In the genomic region with DNA sequence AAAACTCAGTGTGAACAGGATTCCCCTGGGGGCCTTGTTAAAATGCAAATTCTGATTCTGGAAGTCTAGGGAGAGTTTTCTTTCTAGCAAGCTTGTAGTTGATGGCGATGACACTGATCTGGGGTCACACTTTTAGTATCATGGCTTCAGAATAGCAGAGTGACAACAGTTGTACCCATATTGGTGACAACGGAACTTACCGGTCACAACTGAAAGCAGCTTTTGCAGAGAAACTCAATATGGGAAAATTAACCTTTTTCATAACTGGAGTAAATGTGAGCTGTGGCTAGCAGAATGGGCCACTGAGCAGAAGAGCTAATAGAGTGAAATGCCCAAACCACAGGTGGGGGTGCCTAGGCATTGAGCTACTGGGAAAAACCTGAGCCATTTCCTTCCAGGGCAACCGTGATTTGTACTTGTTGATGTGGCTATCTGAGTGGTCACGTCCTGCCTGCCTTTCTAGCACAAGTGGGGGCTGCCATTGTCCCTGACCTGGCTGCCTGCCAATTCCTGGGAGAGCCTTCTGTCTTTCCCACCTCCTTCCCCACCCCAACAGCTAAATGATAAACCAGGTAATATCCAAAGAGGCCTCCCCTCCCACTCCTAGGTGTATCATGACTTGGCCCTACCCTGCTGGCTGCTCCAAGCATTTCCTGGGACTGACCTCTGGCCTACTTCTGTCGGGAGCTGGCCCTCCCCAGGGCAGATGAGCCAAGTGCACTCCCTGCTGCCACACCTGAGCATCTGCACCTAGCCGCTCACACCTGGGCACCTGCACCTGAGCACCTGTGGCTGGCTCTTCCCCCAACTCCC, we compare ENCODE assay signal across 11 cellular contexts. TPM values are rescaled to one million over a fixed set of nuclear protein-coding genes. Genes with fewer than 3 reads are reported as not detected.
A peak's percentile ranks its signal among the peaks of the same experiment; 100 is the strongest.
DNase-seq lines count a peak whose midpoint lies in the region; ATAC-seq, FAIRE-seq and TF ChIP-seq lines count a peak whose summit lies in the region.
"Had no signal": no experiment of that assay in that cellular context is flagged by ENCODE, and none has a peak within 500 bp of the region (broad histone marks: within the 10 kb centered on the region; RNA-seq: fewer than 3 reads in every experiment).

No MANE protein-coding gene starts in this region.

- no peak overlapping the region for H3K27ac Mint-ChIP-seq in activated CD4-positive, alpha-beta memory T cell treated with anti-CD3 and anti-CD28 coated beads for 36 hours
- H3K27ac Mint-ChIP-seq: activated B cell treated with CpG ODN at 0.5 μM for 24 hours had no signal

- TF ChIP-seq CTCF in GM20000 (IDR thresholded peaks at IDR 0.05; ENCODE audit: extremely low read depth, missing control alignments): no peak

- ATAC-seq in HG03460 (IDR thresholded peaks at IDR 0.05; ENCODE audit: unreplicated experiment) (peak; percentile 51), HG02970 (IDR thresholded peaks at IDR 0.05; ENCODE audit: low FRiP score, unreplicated experiment) (no peak)

- no peaks in the 10 kb centered on the region for H3K4me1 Mint-ChIP-seq in activated CD4-positive, alpha-beta memory T cell treated with anti-CD3 and anti-CD28 coated beads for 36 hours (ENCODE audit: low read depth)

- CTCF ChIA-PET in activated CD4-positive, alpha-beta memory T cell treated with anti-CD3 and anti-CD28 coated beads for 36 hours (lab: Charles Lee): no interaction called here

- intact Hi-C loops in activated CD4-positive, alpha-beta memory T cell treated with anti-CD3 and anti-CD28 coated beads for 36 hours (cut with micrococcal nuclease): no loop called here

- DNase-seq in GM12891 (ENCODE audit: insufficient read length, low spot score): no peak
- peak; percentile 9 for DNase-seq in GM20000 (ENCODE audit: low spot score)
- peak; percentile 9 for DNase-seq in germinal center (ENCODE audit: low spot score)
- no peak for DNase-seq in activated CD4-positive, alpha-beta memory T cell treated with anti-CD3 and anti-CD28 coated beads for 36 hours
- DNase-seq in cerebellar nuclear complex (lab: John Stamatoyannopoulos, UW): no peak
- DNase-seq in EL: no peak
- DNase-seq: activated B cell treated with CpG ODN at 0.5 μM for 24 hours; stimulated activated CD8-positive, alpha-beta memory T cell treated with anti-CD3 and anti-CD28 coated beads, Interleukin-4, amount 100 ng/mL, for 48 hours had no signal

- POLR2A ChIA-PET in activated CD4-positive, alpha-beta memory T cell treated with anti-CD3 and anti-CD28 coated beads for 36 hours (lab: Charles Lee): no interaction called here

- TF ChIP-seq POLR2A in GM12891 (IDR thresholded peaks at IDR 0.05; ENCODE audit: low read depth, low read length): no peak

- no peak overlapping the region for H3K4me3 Mint-ChIP-seq in activated CD4-positive, alpha-beta memory T cell treated with anti-CD3 and anti-CD28 coated beads for 36 hours
- H3K4me3 Mint-ChIP-seq: activated B cell treated with CpG ODN at 0.5 μM for 24 hours had no signal

- FAIRE-seq in GM12891 (lab: Jason Lieb, UNC): peak; percentile 50

- no peaks in the 10 kb centered on the region for H3K27me3 Mint-ChIP-seq in activated CD4-positive, alpha-beta memory T cell treated with anti-CD3 and anti-CD28 coated beads for 36 hours
- H3K27me3 Mint-ChIP-seq: activated B cell treated with CpG ODN at 0.5 μM for 24 hours had no signal

- H3K9me3 Mint-ChIP-seq in activated CD4-positive, alpha-beta memory T cell treated with anti-CD3 and anti-CD28 coated beads for 36 hours: no peaks in the 10 kb centered on the region
- H3K9me3 Mint-ChIP-seq: activated B cell treated with CpG ODN at 0.5 μM for 24 hours had no signal

- no peaks in the 10 kb centered on the region for H3K36me3 Mint-ChIP-seq in activated CD4-positive, alpha-beta memory T cell treated with anti-CD3 and anti-CD28 coated beads for 36 hours

TF ChIP-seq in GM12891, 5 proteins besides CTCF, POLR2A, EP300 and RAD21:
- TF ChIP-seq SPI1 (IDR thresholded peaks at IDR 0.05; ENCODE audit: low read depth, low read length) (no peak), POU2F2 (IDR thresholded peaks at IDR 0.05; ENCODE audit: low read depth, low read length) (no peak), PAX5 (IDR thresholded peaks at IDR 0.05; ENCODE audit: insufficient read depth, low read length, severe bottlenecking) (no peak), POLR2AphosphoS5 (IDR thresholded peaks at IDR 0.05; ENCODE audit: low read depth, low read length) (no peak), TAF1 (IDR thresholded peaks at IDR 0.05; ENCODE audit: low read depth, low read length) (no peak)

RNA-seq across cellular contexts. Expression of a gene that starts 1.7 kb away (rescaled TPM):
- not detected for polyA plus RNA-seq in GM12891 (2012; ENCODE audit: low read depth, missing spikeins)
- total RNA-seq in activated CD4-positive, alpha-beta memory T cell treated with anti-CD3 and anti-CD28 coated beads for 36 hours: not detected
- total RNA-seq: activated B cell treated with CpG ODN at 0.5 μM for 24 hours, glomerular endothelial cell had no signal

Comparison
In these comparisons a context has a peak if more than half of its experiments do, and no peak if none do; other contexts are left out.
1. DNase-seq: peak in GM20000 (single experiment) and germinal center (single experiment); none in GM12891 (single experiment), activated CD4-positive, alpha-beta memory T cell treated with anti-CD3 and anti-CD28 coated beads for 36 hours (single experiment), cerebellar nuclear complex (0 of 2) and EL (single experiment).